8 cellular contexts compared by ENCODE assay signal in genomic region chr2:75064691-75065396, GRCh38.
A peak's percentile ranks its signal among the peaks of the same experiment; 100 is the strongest.
DNase-seq lines count a peak whose midpoint lies in the region; ATAC-seq and TF ChIP-seq lines count a peak whose summit lies in the region.

No MANE protein-coding gene starts in this region.

- H3K27me3 ChIP-seq in esophagus muscularis mucosa (no peaks in the 10 kb centered on the region), tibial nerve (no peaks in the 10 kb centered on the region)

- TF ChIP-seq POLR2A in esophagus muscularis mucosa (IDR thresholded peaks at IDR 0.05; ENCODE audit: low read depth) (no peak), tibial nerve (IDR thresholded peaks at IDR 0.05) (no peak)

- H3K36me3 ChIP-seq in esophagus muscularis mucosa (no peaks in the 10 kb centered on the region), tibial nerve (no peaks in the 10 kb centered on the region)

- no peaks in the 10 kb centered on the region for H3K4me1 ChIP-seq in esophagus muscularis mucosa
- H3K4me1 ChIP-seq in tibial nerve, result peaks cover 0 to 23% (median 0%) of the 10 kb centered on the region in 4 donors

- TF ChIP-seq EP300 in esophagus muscularis mucosa (IDR thresholded peaks at IDR 0.05) (no peak), tibial nerve (IDR thresholded peaks at IDR 0.05) (no peak)

- no peak overlapping the region for H3K4me3 Mint-ChIP-seq in activated CD8-positive, alpha-beta T cell treated with anti-CD3 and anti-CD28 coated beads, Interleukin-2, amount 10 ng/mL, durations not matched to agents 7 days and 5 days
- H3K4me3 Mint-ChIP-seq in nephron progenitor cell, result no peak overlapping the region

- H3K27me3 Mint-ChIP-seq in activated CD8-positive, alpha-beta T cell treated with anti-CD3 and anti-CD28 coated beads, Interleukin-2, amount 10 ng/mL, durations not matched to agents 7 days and 5 days (ENCODE audit: low read depth), result peaks cover 2% of the 10 kb centered on the region
- peaks cover 9% of the 10 kb centered on the region for H3K27me3 Mint-ChIP-seq in nephron progenitor cell (ENCODE audit: low read depth, poor library complexity)

- H3K27ac ChIP-seq in esophagus muscularis mucosa (replicated peaks in 1 of 4) (no peak overlapping the region), tibial nerve (no peak overlapping the region)

- CTCF ChIA-PET in activated CD8-positive, alpha-beta T cell treated with anti-CD3 and anti-CD28 coated beads, Interleukin-2, amount 10 ng/mL, durations not matched to agents 7 days and 5 days (lab: Charles Lee), result interaction anchor here (0.6 to 2.5 kb wide), 15 partner anchors 10 to 539 kb away, joined by 3 to 14 read pairs (median 3); no protein-coding TSS in a partner anchor

- H3K4me3 ChIP-seq in esophagus muscularis mucosa (no peak overlapping the region), tibial nerve (no peak overlapping the region)

- TF ChIP-seq CTCF in esophagus muscularis mucosa (IDR thresholded peaks at IDR 0.05) (peak; percentile 32 to 65 (median 44)), nephron progenitor cell (IDR thresholded peaks at IDR 0.05) (peak; percentile 88), tibial nerve (IDR thresholded peaks at IDR 0.05) (peak; percentile 56 to 76 (median 58))

- intact Hi-C loops in esophagus muscularis mucosa (cut with DNase I), result no loop called here

- H3K9me3 Mint-ChIP-seq in activated CD8-positive, alpha-beta T cell treated with anti-CD3 and anti-CD28 coated beads, Interleukin-2, amount 10 ng/mL, durations not matched to agents 7 days and 5 days (ENCODE audit: insufficient read depth), result no peaks in the 10 kb centered on the region
- H3K9me3 Mint-ChIP-seq in nephron progenitor cell, result no peaks in the 10 kb centered on the region

- H3K27ac Mint-ChIP-seq in activated CD8-positive, alpha-beta T cell treated with anti-CD3 and anti-CD28 coated beads, Interleukin-2, amount 10 ng/mL, durations not matched to agents 7 days and 5 days, result no peak overlapping the region
- no peak overlapping the region for H3K27ac Mint-ChIP-seq in nephron progenitor cell

- H3K4me1 Mint-ChIP-seq in activated CD8-positive, alpha-beta T cell treated with anti-CD3 and anti-CD28 coated beads, Interleukin-2, amount 10 ng/mL, durations not matched to agents 7 days and 5 days (ENCODE audit: low read depth), result peaks cover 8% of the 10 kb centered on the region
- H3K4me1 Mint-ChIP-seq in nephron progenitor cell, result peaks cover 4% of the 10 kb centered on the region

- WGBS in esophagus muscularis mucosa, result 51% methylated on average over 8 of the region's 8 CpGs
- 52 to 55% methylated on average over 8 of the region's 8 CpGs for WGBS in tibial nerve, 2 donors

- H3K36me3 Mint-ChIP-seq in activated CD8-positive, alpha-beta T cell treated with anti-CD3 and anti-CD28 coated beads, Interleukin-2, amount 10 ng/mL, durations not matched to agents 7 days and 5 days (ENCODE audit: low read depth), result no peaks in the 10 kb centered on the region
- no peaks in the 10 kb centered on the region for H3K36me3 Mint-ChIP-seq in nephron progenitor cell (ENCODE audit: low read depth)

- POLR2A ChIA-PET in activated CD8-positive, alpha-beta T cell treated with anti-CD3 and anti-CD28 coated beads, Interleukin-2, amount 10 ng/mL, durations not matched to agents 7 days and 5 days (lab: Charles Lee), result interaction anchor here (0.5 kb wide), 1 partner anchor 229 kb away, joined by 3 read pairs; no protein-coding TSS in a partner anchor

- H3K9me3 ChIP-seq in esophagus muscularis mucosa (no peaks in the 10 kb centered on the region), tibial nerve (no peaks in the 10 kb centered on the region)

- peak; percentile 28 to 30 for DNase-seq in NOMO-1 (lab: John Stamatoyannopoulos, UW; ENCODE audit: unreplicated experiment in 2 of 2)
- no peak for DNase-seq in NOMO-1 treated with dmso at 0.1 percent for 144 hours (lab: John Stamatoyannopoulos, UW; ENCODE audit: unreplicated experiment)
- peak; percentile 48 for DNase-seq in NCI-H460 (ENCODE audit: extremely low read depth, low read depth)
- DNase-seq in activated CD8-positive, alpha-beta T cell treated with anti-CD3 and anti-CD28 coated beads, Interleukin-2, amount 10 ng/mL, durations not matched to agents 7 days and 5 days, result peak; percentile 59
- DNase-seq in esophagus muscularis mucosa (ENCODE audit: extremely low spot score), result no peak
- peak; percentile 73 for DNase-seq in nephron progenitor cell
- peak in 1 of 2 donors; percentile 16 for DNase-seq in tibial nerve (ENCODE audit: low spot score in 2 of 2)

- peak; percentile 68 for ATAC-seq in HG02938 (IDR thresholded peaks at IDR 0.05; ENCODE audit: unreplicated experiment)
- ATAC-seq in activated CD8-positive, alpha-beta T cell treated with anti-CD3 and anti-CD28 coated beads, Interleukin-2, amount 10 ng/mL, durations not matched to agents 7 days and 5 days, result peak; percentile 49

Comparison
In these comparisons a context has a peak if more than half of its experiments do, and no peak if none do; other contexts are left out.
1. DNase-seq: peak in NOMO-1 (2 of 2), NCI-H460 (single experiment), activated CD8-positive, alpha-beta T cell treated with anti-CD3 and anti-CD28 coated beads, Interleukin-2, amount 10 ng/mL, durations not matched to agents 7 days and 5 days (single experiment) and nephron progenitor cell (single experiment); none in NOMO-1 treated with dmso at 0.1 percent for 144 hours (single experiment) and esophagus muscularis mucosa (single experiment).
2. Peak in every context shown above with its lines, with median percentiles within 50 percentile points of each other: CTCF ChIP-seq.